Comparison of ENCODE assay signal across 8 cellular contexts in genomic region chr2:199463708-199464613, GRCh38. TPM values are rescaled to one million over a fixed set of nuclear protein-coding genes. Genes with fewer than 3 reads are reported as not detected.
A peak's percentile ranks its signal among the peaks of the same experiment; 100 is the strongest.
DNase-seq lines count a peak whose midpoint lies in the region; ATAC-seq and TF ChIP-seq lines count a peak whose summit lies in the region.

No MANE protein-coding gene starts in this region.

- H3K9me3 ChIP-seq in HUES48 (ENCODE audit: control insufficient read depth, insufficient read depth, low read length) (no peaks in the 10 kb centered on the region), mucosa of rectum (ENCODE audit: control insufficient read depth in 2 of 2, low read length in 2 of 2) (no peaks in the 10 kb centered on the region)

- peaks cover 65% of the 10 kb centered on the region for H3K27me3 Mint-ChIP-seq in chondrocyte (ENCODE audit: low read depth)

- H3K9ac ChIP-seq in HUES48 (ENCODE audit: low read depth, low read length) (no peak overlapping the region), mucosa of rectum (ENCODE audit: low read depth in 1 of 2, low read length in 2 of 2) (peak overlapping the region; percentile 85 to 95)

- H3K4me3 ChIP-seq in HUES48 (ENCODE audit: low read depth, low read length) (peak overlapping the region; percentile 65), mucosa of rectum (ENCODE audit: low read length in 2 of 2) (peak overlapping the region; percentile 91 to 97)

- H3K27me3 ChIP-seq in HUES48 (ENCODE audit: control insufficient read depth, insufficient read depth, low read length) (peaks cover 91% of the 10 kb centered on the region), mucosa of rectum (ENCODE audit: control insufficient read depth in 2 of 2, insufficient read depth in 2 of 2, low read length in 2 of 2) (peaks cover 29 to 35% of the 10 kb centered on the region in 2 donors), foreskin keratinocyte (peaks cover 93% of the 10 kb centered on the region)

- H3K27ac ChIP-seq in 22Rv1 (no peak overlapping the region), HUES48 (ENCODE audit: low read depth, low read length) (no peak overlapping the region), mucosa of rectum (ENCODE audit: low read depth in 2 of 2, low read length in 2 of 2) (peak overlapping the region; percentile 91 to 93), foreskin keratinocyte (no peak overlapping the region)

- no peak overlapping the region for H3K27ac Mint-ChIP-seq in chondrocyte (ENCODE audit: unreplicated experiment)

- H3K36me3 Mint-ChIP-seq in chondrocyte (ENCODE audit: low read depth) = peaks cover 2% of the 10 kb centered on the region

- peak overlapping the region; percentile 57 for H3K4me3 Mint-ChIP-seq in chondrocyte (ENCODE audit: unreplicated experiment)

- peaks cover 34% of the 10 kb centered on the region for H3K4me1 ChIP-seq in HUES48 (ENCODE audit: control insufficient read depth, insufficient read depth, low read length)
- H3K4me1 ChIP-seq in mucosa of rectum (ENCODE audit: control insufficient read depth in 2 of 2, insufficient read depth in 2 of 2, low read length in 2 of 2) = peaks cover 6 to 35% of the 10 kb centered on the region in 2 donors
- no peaks in the 10 kb centered on the region for H3K4me1 ChIP-seq in foreskin keratinocyte

- no peaks in the 10 kb centered on the region for H3K9me3 Mint-ChIP-seq in chondrocyte (ENCODE audit: low read depth)

- ATAC-seq in foreskin keratinocyte (no peak), GM18505 (IDR thresholded peaks at IDR 0.05; ENCODE audit: unreplicated experiment) (no peak)

- peaks cover 25% of the 10 kb centered on the region for H3K4me1 Mint-ChIP-seq in chondrocyte (ENCODE audit: low read depth)

- TF ChIP-seq POLR2A in GM18505 (IDR thresholded peaks at IDR 0.05; ENCODE audit: borderline replicate concordance, extremely low read depth, insufficient read depth, insufficient read length) = no peak

- TF ChIP-seq CTCF in 22Rv1 (IDR thresholded peaks at IDR 0.05) (peak; percentile 59), chondrocyte (IDR thresholded peaks at IDR 0.05) (peak; percentile 50), foreskin keratinocyte (conservative IDR thresholded peaks at IDR 0.05) (no peak)

- no peaks in the 10 kb centered on the region for H3K36me3 ChIP-seq in HUES48 (ENCODE audit: control insufficient read depth, insufficient read depth, low read length)
- peaks cover 0 to 4% of the 10 kb centered on the region in 2 donors for H3K36me3 ChIP-seq in mucosa of rectum (ENCODE audit: control insufficient read depth in 2 of 2, insufficient read depth in 2 of 2, low read length in 2 of 2)

- no peak for DNase-seq in chondrocyte (ENCODE audit: low spot score)
- DNase-seq in NCI-H1694 (lab: John Stamatoyannopoulos, UW) = no peak
- DNase-seq in foreskin keratinocyte = no peak
- DNase-seq in effector CD8-positive, alpha-beta T cell (lab: John Stamatoyannopoulos, UW) = no peak

RNA-seq across cellular contexts. Expression of gene SATB2, which starts 6.2 kb away (rescaled TPM):
- 10.5 to 12.0 TPM (median 11.6 TPM) in 3 replicates for total RNA-seq in chondrocyte
- 2.1 and 2.8 TPM in 2 replicates for total RNA-seq in foreskin keratinocyte
- polyA plus RNA-seq in foreskin keratinocyte = 0.40 and 0.57 TPM in 2 replicates

Comparison
In these comparisons a context has a peak if more than half of its experiments do, and no peak if none do; other contexts are left out.
1. H3K27ac ChIP-seq: peak in mucosa of rectum (2 of 2); none in 22Rv1 (single experiment), HUES48 (single experiment) and foreskin keratinocyte (single experiment).